In the genomic region with DNA sequence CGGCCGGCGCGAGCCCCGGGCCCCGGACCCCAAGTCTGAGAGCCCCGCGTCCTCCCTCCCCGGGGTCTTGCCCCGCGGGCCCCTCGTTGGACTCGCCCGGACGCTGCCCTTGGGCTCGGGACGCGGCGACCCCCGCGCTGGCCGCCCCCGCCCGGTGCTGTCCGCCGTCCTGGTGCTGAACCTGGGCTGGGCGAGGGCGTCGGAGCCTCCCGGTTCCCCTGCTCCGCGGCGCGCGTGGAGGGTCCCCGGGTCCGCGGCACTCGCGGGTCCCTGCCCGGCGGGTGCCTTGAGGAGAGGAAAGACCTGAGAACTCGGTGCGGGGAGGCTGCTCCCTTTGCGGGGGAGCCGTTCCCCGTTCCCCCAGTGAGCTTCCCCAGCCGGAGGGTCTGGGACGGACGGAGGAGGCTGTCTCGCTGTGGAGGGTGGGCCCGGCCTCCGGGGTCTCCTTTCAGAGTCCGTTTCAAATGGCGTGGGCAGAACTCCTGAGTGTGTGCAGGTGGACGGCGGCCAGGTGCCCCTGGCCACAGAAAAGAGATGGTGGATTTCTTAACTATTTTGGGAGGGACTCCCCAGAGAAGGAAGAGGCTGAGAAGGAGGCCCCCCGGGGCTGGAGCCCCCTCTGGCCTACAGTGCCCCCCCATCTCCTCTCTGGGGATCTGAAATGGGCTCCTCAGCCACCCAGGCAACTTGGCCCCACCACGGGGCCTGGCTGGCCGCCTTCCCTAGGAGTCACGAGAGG, we compare ENCODE assay signal across 11 cellular contexts. TPM values are rescaled to one million over a fixed set of nuclear protein-coding genes. Genes with fewer than 3 reads are reported as not detected.
DNase-seq lines count a peak whose midpoint lies in the region; ATAC-seq and TF ChIP-seq lines count a peak whose summit lies in the region.
"Had no signal": no experiment of that assay in that cellular context is flagged by ENCODE, and none has a peak within 500 bp of the region (broad histone marks: within the 10 kb centered on the region; RNA-seq: fewer than 3 reads in every experiment).

No MANE protein-coding gene starts in this region.

- peak overlapping the region; percentile 24 for H3K4me3 ChIP-seq in iPS-18a (ENCODE audit: low read length)
- peak overlapping the region; percentile 34 for H3K4me3 ChIP-seq in smooth muscle cell

- DNase-seq in activated CD4-positive, alpha-beta T cell treated with anti-CD3 and anti-CD28 coated beads for 36 hours: peak; percentile 28
- DNase-seq in activated CD4-positive, alpha-beta T cell treated with anti-CD3 and anti-CD28 coated beads, Interleukin-2, amount 10 ng/mL, durations not matched to agents 7 days and 5 days: no peak
- peak; percentile 47 for DNase-seq in activated naive CD8-positive, alpha-beta T cell treated with anti-CD3 and anti-CD28 coated beads, Interleukin-2, amount 10 ng/mL, durations not matched to agents 7 days and 5 days
- DNase-seq in smooth muscle cell (lab: John Stamatoyannopoulos, UW; ENCODE audit: unreplicated experiment) (no peak), inferior parietal cortex (ENCODE audit: extremely low spot score) (no peak), NCI-H1417 (lab: John Stamatoyannopoulos, UW) (no peak)
- no peak for DNase-seq in activated T-cell treated with anti-CD3 and anti-CD28 coated beads, Interleukin-2, amount 50 U/mL, for 24 hours
- DNase-seq: central memory CD4-positive, alpha-beta T cell; foreskin keratinocyte had no signal

- H4K20me1 ChIP-seq in smooth muscle cell (ENCODE audit: low read depth): no peaks in the 10 kb centered on the region

- POLR2A ChIA-PET in activated CD4-positive, alpha-beta T cell treated with anti-CD3 and anti-CD28 coated beads for 36 hours (lab: Charles Lee): no interaction called here
- POLR2A ChIA-PET in activated CD4-positive, alpha-beta T cell treated with anti-CD3 and anti-CD28 coated beads, Interleukin-2, amount 10 ng/mL, durations not matched to agents 7 days and 5 days (lab: Charles Lee): no interaction called here
- POLR2A ChIA-PET in activated naive CD8-positive, alpha-beta T cell treated with anti-CD3 and anti-CD28 coated beads, Interleukin-2, amount 10 ng/mL, durations not matched to agents 7 days and 5 days (lab: Charles Lee): no interaction called here

- H3K27ac Mint-ChIP-seq in activated CD4-positive, alpha-beta T cell treated with anti-CD3 and anti-CD28 coated beads for 36 hours: no peak overlapping the region
- no peak overlapping the region for H3K27ac Mint-ChIP-seq in activated CD4-positive, alpha-beta T cell treated with anti-CD3 and anti-CD28 coated beads, Interleukin-2, amount 10 ng/mL, durations not matched to agents 7 days and 5 days
- no peak overlapping the region for H3K27ac Mint-ChIP-seq in activated naive CD8-positive, alpha-beta T cell treated with anti-CD3 and anti-CD28 coated beads, Interleukin-2, amount 10 ng/mL, durations not matched to agents 7 days and 5 days
- H3K27ac Mint-ChIP-seq in activated T-cell treated with anti-CD3 and anti-CD28 coated beads, Interleukin-2, amount 50 U/mL, for 24 hours: no peak overlapping the region

- no peak overlapping the region for H3K4me3 Mint-ChIP-seq in activated CD4-positive, alpha-beta T cell treated with anti-CD3 and anti-CD28 coated beads for 36 hours
- H3K4me3 Mint-ChIP-seq in activated CD4-positive, alpha-beta T cell treated with anti-CD3 and anti-CD28 coated beads, Interleukin-2, amount 10 ng/mL, durations not matched to agents 7 days and 5 days: no peak overlapping the region
- no peak overlapping the region for H3K4me3 Mint-ChIP-seq in activated naive CD8-positive, alpha-beta T cell treated with anti-CD3 and anti-CD28 coated beads, Interleukin-2, amount 10 ng/mL, durations not matched to agents 7 days and 5 days
- H3K4me3 Mint-ChIP-seq in activated T-cell treated with anti-CD3 and anti-CD28 coated beads, Interleukin-2, amount 50 U/mL, for 24 hours: no peak overlapping the region

- peaks cover 36% of the 10 kb centered on the region for H3K27me3 ChIP-seq in iPS-18a (ENCODE audit: control insufficient read depth, insufficient read depth, low read length)
- peaks cover 75% of the 10 kb centered on the region for H3K27me3 ChIP-seq in smooth muscle cell (ENCODE audit: low read depth)

- no peak overlapping the region for H3K27ac ChIP-seq in iPS-18a (ENCODE audit: low read length)
- no peak overlapping the region for H3K27ac ChIP-seq in smooth muscle cell (ENCODE audit: low read depth)
- H3K27ac ChIP-seq: foreskin keratinocyte had no signal

- peak overlapping the region; percentile 80 for H3K4me2 ChIP-seq in smooth muscle cell

- no peaks in the 10 kb centered on the region for H3K36me3 Mint-ChIP-seq in activated CD4-positive, alpha-beta T cell treated with anti-CD3 and anti-CD28 coated beads for 36 hours (ENCODE audit: low read depth)
- no peaks in the 10 kb centered on the region for H3K36me3 Mint-ChIP-seq in activated CD4-positive, alpha-beta T cell treated with anti-CD3 and anti-CD28 coated beads, Interleukin-2, amount 10 ng/mL, durations not matched to agents 7 days and 5 days (ENCODE audit: low read depth)
- no peaks in the 10 kb centered on the region for H3K36me3 Mint-ChIP-seq in activated naive CD8-positive, alpha-beta T cell treated with anti-CD3 and anti-CD28 coated beads, Interleukin-2, amount 10 ng/mL, durations not matched to agents 7 days and 5 days
- no peaks in the 10 kb centered on the region for H3K36me3 Mint-ChIP-seq in activated T-cell treated with anti-CD3 and anti-CD28 coated beads, Interleukin-2, amount 50 U/mL, for 24 hours (ENCODE audit: low read depth)

- intact Hi-C loops in activated CD4-positive, alpha-beta T cell treated with anti-CD3 and anti-CD28 coated beads for 36 hours (cut with DNase I, micrococcal nuclease): no loop called here

- TF ChIP-seq CTCF in smooth muscle cell (IDR thresholded peaks at IDR 0.05; ENCODE audit: borderline replicate concordance, insufficient read depth, poor library complexity, severe bottlenecking): no peak

- peaks cover 49% of the 10 kb centered on the region for H3K27me3 Mint-ChIP-seq in activated CD4-positive, alpha-beta T cell treated with anti-CD3 and anti-CD28 coated beads for 36 hours
- peaks cover 46% of the 10 kb centered on the region for H3K27me3 Mint-ChIP-seq in activated CD4-positive, alpha-beta T cell treated with anti-CD3 and anti-CD28 coated beads, Interleukin-2, amount 10 ng/mL, durations not matched to agents 7 days and 5 days
- H3K27me3 Mint-ChIP-seq in activated naive CD8-positive, alpha-beta T cell treated with anti-CD3 and anti-CD28 coated beads, Interleukin-2, amount 10 ng/mL, durations not matched to agents 7 days and 5 days: peaks cover 44% of the 10 kb centered on the region
- H3K27me3 Mint-ChIP-seq in activated T-cell treated with anti-CD3 and anti-CD28 coated beads, Interleukin-2, amount 50 U/mL, for 24 hours: peaks cover 83% of the 10 kb centered on the region

- no peak for ATAC-seq in activated CD4-positive, alpha-beta T cell treated with anti-CD3 and anti-CD28 coated beads for 36 hours
- ATAC-seq in activated naive CD8-positive, alpha-beta T cell treated with anti-CD3 and anti-CD28 coated beads, Interleukin-2, amount 10 ng/mL, durations not matched to agents 7 days and 5 days (ENCODE audit: low read depth): no peak

- no peaks in the 10 kb centered on the region for H3F3A ChIP-seq in smooth muscle cell (ENCODE audit: low read depth)

- no peaks in the 10 kb centered on the region for H3K9me3 Mint-ChIP-seq in activated CD4-positive, alpha-beta T cell treated with anti-CD3 and anti-CD28 coated beads for 36 hours (ENCODE audit: low read depth)
- H3K9me3 Mint-ChIP-seq in activated CD4-positive, alpha-beta T cell treated with anti-CD3 and anti-CD28 coated beads, Interleukin-2, amount 10 ng/mL, durations not matched to agents 7 days and 5 days: no peaks in the 10 kb centered on the region
- no peaks in the 10 kb centered on the region for H3K9me3 Mint-ChIP-seq in activated naive CD8-positive, alpha-beta T cell treated with anti-CD3 and anti-CD28 coated beads, Interleukin-2, amount 10 ng/mL, durations not matched to agents 7 days and 5 days
- H3K9me3 Mint-ChIP-seq in activated T-cell treated with anti-CD3 and anti-CD28 coated beads, Interleukin-2, amount 50 U/mL, for 24 hours: no peaks in the 10 kb centered on the region

- CTCF ChIA-PET in activated CD4-positive, alpha-beta T cell treated with anti-CD3 and anti-CD28 coated beads for 36 hours (lab: Charles Lee): no interaction called here
- CTCF ChIA-PET in activated CD4-positive, alpha-beta T cell treated with anti-CD3 and anti-CD28 coated beads, Interleukin-2, amount 10 ng/mL, durations not matched to agents 7 days and 5 days (lab: Charles Lee): interaction anchor here (1.0 to 1.5 kb wide), 2 partner anchors 10 to 25 kb away, joined by 3 to 4 read pairs; no protein-coding TSS in a partner anchor

- no peaks in the 10 kb centered on the region for H3K4me1 ChIP-seq in iPS-18a (ENCODE audit: control insufficient read depth, low read depth, low read length)
- H3K4me1 ChIP-seq in smooth muscle cell (ENCODE audit: low read depth): no peaks in the 10 kb centered on the region
- H3K4me1 ChIP-seq: foreskin keratinocyte had no signal

- H3K9ac ChIP-seq in iPS-18a (ENCODE audit: low read length): no peak overlapping the region
- H3K9ac ChIP-seq in smooth muscle cell (ENCODE audit: low read depth): no peak overlapping the region

- H2AFZ ChIP-seq in smooth muscle cell (ENCODE audit: low read depth): no peak overlapping the region

- H3K36me3 ChIP-seq in iPS-18a (ENCODE audit: control insufficient read depth, low read depth, low read length) (no peaks in the 10 kb centered on the region), smooth muscle cell (ENCODE audit: low read depth) (no peaks in the 10 kb centered on the region)

- peaks cover 5% of the 10 kb centered on the region for H3K4me1 Mint-ChIP-seq in activated CD4-positive, alpha-beta T cell treated with anti-CD3 and anti-CD28 coated beads for 36 hours
- peaks cover 4% of the 10 kb centered on the region for H3K4me1 Mint-ChIP-seq in activated CD4-positive, alpha-beta T cell treated with anti-CD3 and anti-CD28 coated beads, Interleukin-2, amount 10 ng/mL, durations not matched to agents 7 days and 5 days
- H3K4me1 Mint-ChIP-seq in activated naive CD8-positive, alpha-beta T cell treated with anti-CD3 and anti-CD28 coated beads, Interleukin-2, amount 10 ng/mL, durations not matched to agents 7 days and 5 days: peaks cover 4% of the 10 kb centered on the region
- peaks cover 3% of the 10 kb centered on the region for H3K4me1 Mint-ChIP-seq in activated T-cell treated with anti-CD3 and anti-CD28 coated beads, Interleukin-2, amount 50 U/mL, for 24 hours (ENCODE audit: low read depth)

- H3K9me3 ChIP-seq in iPS-18a (ENCODE audit: control insufficient read depth, low read depth, low read length) (no peaks in the 10 kb centered on the region), smooth muscle cell (replicated peaks; ENCODE audit: low read depth) (no peaks in the 10 kb centered on the region)

- no peaks in the 10 kb centered on the region for H3K79me2 ChIP-seq in smooth muscle cell (ENCODE audit: low read depth)

- 51% methylated on average over 21 of the region's 61 CpGs for WGBS in smooth muscle cell (ENCODE audit: low lambda C conversion rate)

RNA-seq across cellular contexts. Expression of a gene that starts 0.6 kb away (rescaled TPM):
- total RNA-seq in activated CD4-positive, alpha-beta T cell treated with anti-CD3 and anti-CD28 coated beads for 36 hours: not detected
- not detected for total RNA-seq in activated CD4-positive, alpha-beta T cell treated with anti-CD3 and anti-CD28 coated beads, Interleukin-2, amount 10 ng/mL, durations not matched to agents 7 days and 5 days
- total RNA-seq in activated naive CD8-positive, alpha-beta T cell treated with anti-CD3 and anti-CD28 coated beads, Interleukin-2, amount 10 ng/mL, durations not matched to agents 7 days and 5 days: not detected
- not detected in 2 replicates for total RNA-seq in smooth muscle cell
- polyA plus RNA-seq in smooth muscle cell: not detected in 2 replicates
- total RNA-seq: activated CD8-positive, alpha-beta memory T cell treated with anti-CD3 and anti-CD28 coated beads for 36 hours; foreskin keratinocyte had no signal
- polyA plus RNA-seq: foreskin keratinocyte had no signal

RNA-seq across cellular contexts. Expression of a gene that starts 16.2 kb away (rescaled TPM):
- total RNA-seq in activated CD4-positive, alpha-beta T cell treated with anti-CD3 and anti-CD28 coated beads for 36 hours: under 1 TPM in 1 of 2 experiments, not detected in 1; 0.25 TPM
- total RNA-seq in activated CD4-positive, alpha-beta T cell treated with anti-CD3 and anti-CD28 coated beads, Interleukin-2, amount 10 ng/mL, durations not matched to agents 7 days and 5 days: not detected
- not detected for total RNA-seq in activated naive CD8-positive, alpha-beta T cell treated with anti-CD3 and anti-CD28 coated beads, Interleukin-2, amount 10 ng/mL, durations not matched to agents 7 days and 5 days
- 0.09 TPM in 1 of 2 replicates, not detected in the other for total RNA-seq in smooth muscle cell
- not detected in 2 replicates for polyA plus RNA-seq in smooth muscle cell
- total RNA-seq: activated CD8-positive, alpha-beta memory T cell treated with anti-CD3 and anti-CD28 coated beads for 36 hours had no signal

RNA-seq across cellular contexts. Expression of a gene that starts 30.5 kb away (rescaled TPM):
- total RNA-seq in activated CD4-positive, alpha-beta T cell treated with anti-CD3 and anti-CD28 coated beads for 36 hours: 10 to 100 TPM in 1 of 2 experiments, 1 to 10 TPM in 1; 9.8 to 10.9 TPM
- total RNA-seq in activated CD4-positive, alpha-beta T cell treated with anti-CD3 and anti-CD28 coated beads, Interleukin-2, amount 10 ng/mL, durations not matched to agents 7 days and 5 days: 1 to 10 TPM; 5.1 to 5.6 TPM
- 10 to 100 TPM; 24.3 to 24.4 TPM for total RNA-seq in activated naive CD8-positive, alpha-beta T cell treated with anti-CD3 and anti-CD28 coated beads, Interleukin-2, amount 10 ng/mL, durations not matched to agents 7 days and 5 days
- total RNA-seq in smooth muscle cell: 5.8 and 22.4 TPM in 2 replicates
- 10.3 and 21.3 TPM in 2 replicates for polyA plus RNA-seq in smooth muscle cell

Comparison
In these comparisons a context has a peak if more than half of its experiments do, and no peak if none do; other contexts are left out.
1. DNase-seq: peak in activated CD4-positive, alpha-beta T cell treated with anti-CD3 and anti-CD28 coated beads for 36 hours (single experiment) and activated naive CD8-positive, alpha-beta T cell treated with anti-CD3 and anti-CD28 coated beads, Interleukin-2, amount 10 ng/mL, durations not matched to agents 7 days and 5 days (single experiment); none in activated CD4-positive, alpha-beta T cell treated with anti-CD3 and anti-CD28 coated beads, Interleukin-2, amount 10 ng/mL, durations not matched to agents 7 days and 5 days (single experiment), smooth muscle cell (single experiment), inferior parietal cortex (single experiment), NCI-H1417 (0 of 3) and activated T-cell treated with anti-CD3 and anti-CD28 coated beads, Interleukin-2, amount 50 U/mL, for 24 hours (single experiment).